Comparison of ENCODE assay signal across 12 cellular contexts in the genomic region with DNA sequence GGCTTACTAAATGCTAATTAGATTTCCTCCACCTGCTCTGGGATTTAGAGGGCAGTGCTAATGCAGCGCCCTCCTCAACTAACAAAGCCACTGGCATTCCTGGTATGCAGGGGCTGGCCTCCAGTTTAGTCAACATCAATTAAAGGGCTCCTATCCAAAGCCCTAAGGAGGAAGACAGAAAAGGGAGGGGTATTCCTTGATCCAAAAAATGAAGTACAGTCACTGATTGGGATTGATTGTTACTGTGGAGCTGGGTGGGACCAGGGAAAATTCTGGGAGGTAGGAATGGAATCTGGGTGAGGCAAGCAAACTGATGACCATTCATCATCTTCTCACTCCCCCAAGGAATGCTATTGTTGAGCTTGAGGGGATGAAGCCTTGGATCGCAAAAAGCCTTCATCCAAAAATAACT. TPM values are rescaled to one million over a fixed set of nuclear protein-coding genes. Genes with fewer than 3 reads are reported as not detected.
A peak's percentile ranks its signal among the peaks of the same experiment; 100 is the strongest.
DNase-seq lines count a peak whose midpoint lies in the region; ATAC-seq and TF ChIP-seq lines count a peak whose summit lies in the region.
"Had no signal": no experiment of that assay in that cellular context is flagged by ENCODE, and none has a peak within 500 bp of the region (broad histone marks: within the 10 kb centered on the region; RNA-seq: fewer than 3 reads in every experiment).

No MANE protein-coding gene starts in this region.

- H4K20me1 ChIP-seq in DND-41 (ENCODE audit: insufficient read depth, low read length) = peaks cover 44% of the 10 kb centered on the region

- no peaks in the 10 kb centered on the region for H3K36me3 Mint-ChIP-seq in dendritic cell treated with granulocyte-macrophage colony-stimulating factor and Interleukin-4, amounts not matched to agents 40 ng/mL and 50 ng/mL, for 4 days (ENCODE audit: low read depth)

- H3K4me3 Mint-ChIP-seq in dendritic cell treated with granulocyte-macrophage colony-stimulating factor and Interleukin-4, amounts not matched to agents 40 ng/mL and 50 ng/mL, for 4 days = no peak overlapping the region

- H3K27ac ChIP-seq in DND-41 (ENCODE audit: low read length) (peak overlapping the region; percentile 24), mesodermal cell (ENCODE audit: low read depth, low read length, severe bottlenecking) (peak overlapping the region; percentile 51)
- H3K27ac ChIP-seq: WERI-Rb-1 had no signal

- no peaks in the 10 kb centered on the region for H3K27me3 ChIP-seq in DND-41 (ENCODE audit: insufficient read depth, low read length, poor library complexity)

- no peak for DNase-seq in DND-41
- DNase-seq in LoVo (ENCODE audit: low spot score) = peak; percentile 77
- no peak for DNase-seq in NCI-H1694 (lab: John Stamatoyannopoulos, UW)
- no peak for DNase-seq in NCI-H1436 (lab: John Stamatoyannopoulos, UW)
- no peak for DNase-seq in OCI-M2 (lab: John Stamatoyannopoulos, UW; ENCODE audit: unreplicated experiment)
- DNase-seq: activated effector memory CD4-positive, alpha-beta T cell treated with Interleukin-2 at 50 U/mL for 16 hours; Kasumi-1; midbrain; WERI-Rb-1 had no signal

- intact Hi-C loops in dendritic cell treated with granulocyte-macrophage colony-stimulating factor and Interleukin-4, amounts not matched to agents 40 ng/mL and 50 ng/mL, for 4 days (cut with micrococcal nuclease) = no loop called here

- 0 to 51% methylated on average over 1 to 2 of the region's 2 CpGs for WGBS in mesodermal cell (ENCODE audit: insufficient coverage in 2 of 2), 2 experiments

- peaks cover 12% of the 10 kb centered on the region for H3K36me3 ChIP-seq in DND-41 (ENCODE audit: insufficient read depth, low read length)
- no peaks in the 10 kb centered on the region for H3K36me3 ChIP-seq in mesodermal cell (ENCODE audit: control insufficient read depth, insufficient read depth, low read length)
- H3K36me3 ChIP-seq: WERI-Rb-1 had no signal

- peak overlapping the region; percentile 63 for H3K27ac Mint-ChIP-seq in dendritic cell treated with granulocyte-macrophage colony-stimulating factor and Interleukin-4, amounts not matched to agents 40 ng/mL and 50 ng/mL, for 4 days

- H3K9me3 Mint-ChIP-seq in dendritic cell treated with granulocyte-macrophage colony-stimulating factor and Interleukin-4, amounts not matched to agents 40 ng/mL and 50 ng/mL, for 4 days = no peaks in the 10 kb centered on the region

- H3K4me1 Mint-ChIP-seq in dendritic cell treated with granulocyte-macrophage colony-stimulating factor and Interleukin-4, amounts not matched to agents 40 ng/mL and 50 ng/mL, for 4 days (ENCODE audit: low read depth) = peaks cover 71% of the 10 kb centered on the region

- H3K4me1 ChIP-seq in DND-41 (ENCODE audit: insufficient read depth, low read length) = peaks cover 23% of the 10 kb centered on the region
- H3K4me1 ChIP-seq in mesodermal cell (ENCODE audit: control insufficient read depth, insufficient read depth, low read length, poor library complexity, severe bottlenecking) = peaks cover 6% of the 10 kb centered on the region

- H3K4me3 ChIP-seq in DND-41 (ENCODE audit: low read depth in 1 of 2, low read length in 2 of 2) = no peak overlapping the region
- no peak overlapping the region for H3K4me3 ChIP-seq in mesodermal cell (ENCODE audit: extremely low read depth, insufficient read depth, low read length, poor library complexity, severe bottlenecking)

- no peak for TF ChIP-seq CTCF in DND-41 (IDR thresholded peaks at IDR 0.05; ENCODE audit: borderline replicate concordance, extremely low read depth, low read length, poor library complexity, severe bottlenecking)

- no peak overlapping the region for H3K9ac ChIP-seq in DND-41 (ENCODE audit: low read depth, low read length)

- ATAC-seq in DND-41 (ENCODE audit: insufficient read depth, low read depth) (no peak), HG03571 (IDR thresholded peaks at IDR 0.05; ENCODE audit: unreplicated experiment) (no peak)

- H3K79me2 ChIP-seq in DND-41 (ENCODE audit: insufficient read depth, low read length) = peaks cover 98% of the 10 kb centered on the region

- H2AFZ ChIP-seq in DND-41 (ENCODE audit: low read depth, low read length) = no peak overlapping the region

- no peak overlapping the region for H3K4me2 ChIP-seq in DND-41 (ENCODE audit: insufficient read depth, low read length)

- no peaks in the 10 kb centered on the region for H3K9me3 ChIP-seq in DND-41 (ENCODE audit: insufficient read depth, low read length, severe bottlenecking)
- H3K9me3 ChIP-seq in mesodermal cell (ENCODE audit: control insufficient read depth, low read length) = no peaks in the 10 kb centered on the region

- H3K27me3 Mint-ChIP-seq in dendritic cell treated with granulocyte-macrophage colony-stimulating factor and Interleukin-4, amounts not matched to agents 40 ng/mL and 50 ng/mL, for 4 days = no peaks in the 10 kb centered on the region

RNA-seq across cellular contexts. Expression of a gene that starts 52.2 kb away (rescaled TPM):
- polyA plus RNA-seq in mesodermal cell (2013, experiment 1 of 2) = 23.3 TPM
- 20.5 TPM for polyA plus RNA-seq in mesodermal cell (2013, experiment 2 of 2)
